9 cellular contexts compared by ENCODE assay signal in genomic region chr13:40271931-40272775, GRCh38.
DNase-seq lines count a peak whose midpoint lies in the region; ATAC-seq and TF ChIP-seq lines count a peak whose summit lies in the region.
"Had no signal": no experiment of that assay in that cellular context is flagged by ENCODE, and none has a peak within 500 bp of the region (broad histone marks: within the 10 kb centered on the region; RNA-seq: fewer than 3 reads in every experiment).

No MANE protein-coding gene starts in this region.

- H3K27me3 Mint-ChIP-seq in T-cell = no peaks in the 10 kb centered on the region
- H3K27me3 Mint-ChIP-seq: IgD-negative memory B cell had no signal

- H3K27ac Mint-ChIP-seq in T-cell = peak overlapping the region; percentile 57 to 62
- H3K27ac Mint-ChIP-seq: IgD-negative memory B cell had no signal

- H3K4me1 ChIP-seq in thoracic aorta (ENCODE audit: control insufficient read depth in 1 of 2, low read depth in 2 of 2) = peaks cover 19 to 28% of the 10 kb centered on the region in 2 donors

- no peaks in the 10 kb centered on the region for H3K27me3 ChIP-seq in dorsolateral prefrontal cortex
- H3K27me3 ChIP-seq in thoracic aorta (replicated peaks; ENCODE audit: insufficient read depth) = no peaks in the 10 kb centered on the region

- H3K9me3 Mint-ChIP-seq in T-cell = no peaks in the 10 kb centered on the region
- H3K9me3 Mint-ChIP-seq: IgD-negative memory B cell had no signal

- H3K27ac ChIP-seq in dorsolateral prefrontal cortex (peak overlapping the region; percentile 14 to 89 (median 77)), thoracic aorta (peak overlapping the region; percentile 90 to 95)

- intact Hi-C loops in dorsolateral prefrontal cortex (cut with DNase I) = loop anchor here (2.0 to 10.0 kb wide), 6 partner anchors 79 to 390 kb away; no protein-coding TSS in a partner anchor

- no peaks in the 10 kb centered on the region for H3K9me3 ChIP-seq in thoracic aorta

- POLR2A ChIA-PET in T-cell (lab: Charles Lee) = no interaction called here

- H3K4me3 Mint-ChIP-seq in T-cell = peak overlapping the region in 1 of 3 donors; percentile 3
- H3K4me3 Mint-ChIP-seq: IgD-negative memory B cell had no signal

- H3K4me1 Mint-ChIP-seq in T-cell = peaks cover 32 to 52% (median 38%) of the 10 kb centered on the region in 3 donors

- H3K4me3 ChIP-seq in dorsolateral prefrontal cortex (no peak overlapping the region), thoracic aorta (peak overlapping the region; percentile 51)

- TF ChIP-seq CTCF in dorsolateral prefrontal cortex (IDR thresholded peaks at IDR 0.05 in 54 of 56, conservative IDR thresholded peaks at IDR 0.05 in 2 of 56; ENCODE audit: low read depth in 1 of 56, partially characterized antibody in 56 of 56) (no peak), thoracic aorta (IDR thresholded peaks at IDR 0.05) (no peak)

- ATAC-seq in T-cell (replicated peaks in 1 of 4) (peak in 3 of 4 experiments; percentile 61 to 79 (median 74)), thoracic aorta (ENCODE audit: insufficient number of reproducible peaks, low FRiP score, low read depth) (peak; percentile 85), GM21529 (IDR thresholded peaks at IDR 0.05; ENCODE audit: unreplicated experiment) (no peak)

- H3K36me3 ChIP-seq in thoracic aorta = no peaks in the 10 kb centered on the region

- DNase-seq in GM04504 (ENCODE audit: low read depth) = peak; percentile 65
- peak in 4 of 34 experiments; percentile 9 to 45 (median 18) for DNase-seq in T-cell
- peak in 6 of 10 donors; percentile 24 to 67 (median 54) for DNase-seq in dorsolateral prefrontal cortex
- peak in 46 of 56 donors; percentile 10 to 81 (median 39) for DNase-seq in nucleus accumbens (lab: John Stamatoyannopoulos, UW)
- DNase-seq in thoracic aorta (ENCODE audit: low spot score) = peak; percentile 76
- no peak for DNase-seq in retina
- DNase-seq in NCI-H526 (lab: John Stamatoyannopoulos, UW) = no peak

- CTCF ChIA-PET in T-cell (lab: Charles Lee) = interaction anchor here (0.5 to 1.1 kb wide), 2 partner anchors 14 to 65 kb away, joined by 3 read pairs; no protein-coding TSS in a partner anchor

- no peaks in the 10 kb centered on the region for H3K36me3 Mint-ChIP-seq in T-cell

Comparison
In these comparisons a context has a peak if more than half of its experiments do, and no peak if none do; other contexts are left out.
1. DNase-seq: peak in GM04504 (single experiment), dorsolateral prefrontal cortex (6 of 10), nucleus accumbens (46 of 56) and thoracic aorta (single experiment); none in retina (single experiment) and NCI-H526 (0 of 2).